ENCODE assay signal across 1 cellular context in the genomic region with DNA sequence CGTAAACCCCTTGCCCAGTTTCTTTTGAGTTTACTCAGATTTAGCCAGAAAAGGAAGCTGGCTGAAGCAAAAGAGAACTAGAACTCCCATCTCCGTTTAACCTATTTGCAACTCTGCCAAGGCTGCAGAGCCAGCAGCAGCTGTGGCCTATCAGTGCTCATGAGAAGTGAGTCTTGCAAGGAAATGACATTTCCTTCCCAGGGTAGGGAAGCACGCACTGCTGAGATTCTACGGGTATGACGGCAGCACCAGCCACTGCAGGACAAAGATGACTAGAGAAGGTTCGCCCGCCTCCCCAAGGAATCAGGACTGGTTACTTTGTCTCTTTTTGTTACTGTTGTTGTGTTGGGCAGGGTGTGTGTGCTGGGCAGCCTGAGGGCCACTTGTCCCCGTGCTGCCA.
TF ChIP-seq lines count a peak whose summit lies in the region.

No MANE protein-coding gene starts in this region.

TF ChIP-seq in H1, 55 proteins besides CTCF, POLR2A, EP300 and RAD21 (continued from another document):
- TF ChIP-seq NRF1 (IDR thresholded peaks at IDR 0.05; ENCODE audit: low read depth, low read length) = no peak
- no peak for TF ChIP-seq CHD2 (IDR thresholded peaks at IDR 0.05; ENCODE audit: low read length)
- no peak for TF ChIP-seq PHF8 (conservative IDR thresholded peaks at IDR 0.05; ENCODE audit: low read depth, low read length)
- TF ChIP-seq YY1 (IDR thresholded peaks at IDR 0.05; ENCODE audit: low read depth, low read length) = no peak
- TF ChIP-seq, protein P1, sequence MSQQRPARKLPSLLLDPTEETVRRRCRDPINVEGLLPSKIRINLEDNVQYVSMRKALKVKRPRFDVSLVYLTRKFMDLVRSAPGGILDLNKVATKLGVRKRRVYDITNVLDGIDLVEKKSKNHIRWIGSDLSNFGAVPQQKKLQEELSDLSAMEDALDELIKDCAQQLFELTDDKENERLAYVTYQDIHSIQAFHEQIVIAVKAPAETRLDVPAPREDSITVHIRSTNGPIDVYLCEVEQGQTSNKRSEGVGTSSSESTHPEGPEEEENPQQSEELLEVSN (IDR thresholded peaks at IDR 0.05) = no peak
- no peak for TF ChIP-seq CTBP2 (IDR thresholded peaks at IDR 0.05; ENCODE audit: borderline replicate concordance, insufficient read depth, insufficient read length, low read length)
- peak; percentile 38 for TF ChIP-seq ASH2L (IDR thresholded peaks at IDR 0.05; ENCODE audit: low read length)
- no peak for TF ChIP-seq MAFK (IDR thresholded peaks at IDR 0.05; ENCODE audit: low read depth, low read length)
- no peak for TF ChIP-seq SAP30 (IDR thresholded peaks at IDR 0.05; ENCODE audit: insufficient read depth, insufficient replicate concordance, low read length)
- no peak for TF ChIP-seq SUZ12 (IDR thresholded peaks at IDR 0.05; ENCODE audit: low read length)
- TF ChIP-seq RNF2 (IDR thresholded peaks at IDR 0.05; ENCODE audit: borderline replicate concordance, low read depth, low read length, missing control alignments, poor library complexity, severe bottlenecking) = no peak
- no peak for TF ChIP-seq BRCA1 (IDR thresholded peaks at IDR 0.05; ENCODE audit: low read depth, low read length)
- TF ChIP-seq TEAD4 (IDR thresholded peaks at IDR 0.05; ENCODE audit: low read depth, low read length) = no peak
- 0 out of 2 replicates have a peak, but pooled peaks have one; percentile 17 for TF ChIP-seq TAF1 (IDR thresholded peaks at IDR 0.05; ENCODE audit: low read depth, low read length)
- TF ChIP-seq, protein P2, sequence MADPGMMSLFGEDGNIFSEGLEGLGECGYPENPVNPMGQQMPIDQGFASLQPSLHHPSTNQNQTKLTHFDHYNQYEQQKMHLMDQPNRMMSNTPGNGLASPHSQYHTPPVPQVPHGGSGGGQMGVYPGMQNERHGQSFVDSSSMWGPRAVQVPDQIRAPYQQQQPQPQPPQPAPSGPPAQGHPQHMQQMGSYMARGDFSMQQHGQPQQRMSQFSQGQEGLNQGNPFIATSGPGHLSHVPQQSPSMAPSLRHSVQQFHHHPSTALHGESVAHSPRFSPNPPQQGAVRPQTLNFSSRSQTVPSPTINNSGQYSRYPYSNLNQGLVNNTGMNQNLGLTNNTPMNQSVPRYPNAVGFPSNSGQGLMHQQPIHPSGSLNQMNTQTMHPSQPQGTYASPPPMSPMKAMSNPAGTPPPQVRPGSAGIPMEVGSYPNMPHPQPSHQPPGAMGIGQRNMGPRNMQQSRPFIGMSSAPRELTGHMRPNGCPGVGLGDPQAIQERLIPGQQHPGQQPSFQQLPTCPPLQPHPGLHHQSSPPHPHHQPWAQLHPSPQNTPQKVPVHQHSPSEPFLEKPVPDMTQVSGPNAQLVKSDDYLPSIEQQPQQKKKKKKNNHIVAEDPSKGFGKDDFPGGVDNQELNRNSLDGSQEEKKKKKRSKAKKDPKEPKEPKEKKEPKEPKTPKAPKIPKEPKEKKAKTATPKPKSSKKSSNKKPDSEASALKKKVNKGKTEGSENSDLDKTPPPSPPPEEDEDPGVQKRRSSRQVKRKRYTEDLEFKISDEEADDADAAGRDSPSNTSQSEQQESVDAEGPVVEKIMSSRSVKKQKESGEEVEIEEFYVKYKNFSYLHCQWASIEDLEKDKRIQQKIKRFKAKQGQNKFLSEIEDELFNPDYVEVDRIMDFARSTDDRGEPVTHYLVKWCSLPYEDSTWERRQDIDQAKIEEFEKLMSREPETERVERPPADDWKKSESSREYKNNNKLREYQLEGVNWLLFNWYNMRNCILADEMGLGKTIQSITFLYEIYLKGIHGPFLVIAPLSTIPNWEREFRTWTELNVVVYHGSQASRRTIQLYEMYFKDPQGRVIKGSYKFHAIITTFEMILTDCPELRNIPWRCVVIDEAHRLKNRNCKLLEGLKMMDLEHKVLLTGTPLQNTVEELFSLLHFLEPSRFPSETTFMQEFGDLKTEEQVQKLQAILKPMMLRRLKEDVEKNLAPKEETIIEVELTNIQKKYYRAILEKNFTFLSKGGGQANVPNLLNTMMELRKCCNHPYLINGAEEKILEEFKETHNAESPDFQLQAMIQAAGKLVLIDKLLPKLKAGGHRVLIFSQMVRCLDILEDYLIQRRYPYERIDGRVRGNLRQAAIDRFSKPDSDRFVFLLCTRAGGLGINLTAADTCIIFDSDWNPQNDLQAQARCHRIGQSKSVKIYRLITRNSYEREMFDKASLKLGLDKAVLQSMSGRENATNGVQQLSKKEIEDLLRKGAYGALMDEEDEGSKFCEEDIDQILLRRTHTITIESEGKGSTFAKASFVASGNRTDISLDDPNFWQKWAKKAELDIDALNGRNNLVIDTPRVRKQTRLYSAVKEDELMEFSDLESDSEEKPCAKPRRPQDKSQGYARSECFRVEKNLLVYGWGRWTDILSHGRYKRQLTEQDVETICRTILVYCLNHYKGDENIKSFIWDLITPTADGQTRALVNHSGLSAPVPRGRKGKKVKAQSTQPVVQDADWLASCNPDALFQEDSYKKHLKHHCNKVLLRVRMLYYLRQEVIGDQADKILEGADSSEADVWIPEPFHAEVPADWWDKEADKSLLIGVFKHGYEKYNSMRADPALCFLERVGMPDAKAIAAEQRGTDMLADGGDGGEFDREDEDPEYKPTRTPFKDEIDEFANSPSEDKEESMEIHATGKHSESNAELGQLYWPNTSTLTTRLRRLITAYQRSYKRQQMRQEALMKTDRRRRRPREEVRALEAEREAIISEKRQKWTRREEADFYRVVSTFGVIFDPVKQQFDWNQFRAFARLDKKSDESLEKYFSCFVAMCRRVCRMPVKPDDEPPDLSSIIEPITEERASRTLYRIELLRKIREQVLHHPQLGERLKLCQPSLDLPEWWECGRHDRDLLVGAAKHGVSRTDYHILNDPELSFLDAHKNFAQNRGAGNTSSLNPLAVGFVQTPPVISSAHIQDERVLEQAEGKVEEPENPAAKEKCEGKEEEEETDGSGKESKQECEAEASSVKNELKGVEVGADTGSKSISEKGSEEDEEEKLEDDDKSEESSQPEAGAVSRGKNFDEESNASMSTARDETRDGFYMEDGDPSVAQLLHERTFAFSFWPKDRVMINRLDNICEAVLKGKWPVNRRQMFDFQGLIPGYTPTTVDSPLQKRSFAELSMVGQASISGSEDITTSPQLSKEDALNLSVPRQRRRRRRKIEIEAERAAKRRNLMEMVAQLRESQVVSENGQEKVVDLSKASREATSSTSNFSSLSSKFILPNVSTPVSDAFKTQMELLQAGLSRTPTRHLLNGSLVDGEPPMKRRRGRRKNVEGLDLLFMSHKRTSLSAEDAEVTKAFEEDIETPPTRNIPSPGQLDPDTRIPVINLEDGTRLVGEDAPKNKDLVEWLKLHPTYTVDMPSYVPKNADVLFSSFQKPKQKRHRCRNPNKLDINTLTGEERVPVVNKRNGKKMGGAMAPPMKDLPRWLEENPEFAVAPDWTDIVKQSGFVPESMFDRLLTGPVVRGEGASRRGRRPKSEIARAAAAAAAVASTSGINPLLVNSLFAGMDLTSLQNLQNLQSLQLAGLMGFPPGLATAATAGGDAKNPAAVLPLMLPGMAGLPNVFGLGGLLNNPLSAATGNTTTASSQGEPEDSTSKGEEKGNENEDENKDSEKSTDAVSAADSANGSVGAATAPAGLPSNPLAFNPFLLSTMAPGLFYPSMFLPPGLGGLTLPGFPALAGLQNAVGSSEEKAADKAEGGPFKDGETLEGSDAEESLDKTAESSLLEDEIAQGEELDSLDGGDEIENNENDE (IDR thresholded peaks at IDR 0.05; ENCODE audit: insufficient replicate concordance, low read length) = peak; percentile 35
- TF ChIP-seq GTF2F1 (IDR thresholded peaks at IDR 0.05; ENCODE audit: borderline replicate concordance, low read depth, low read length) = no peak
- no peak for TF ChIP-seq CHD1 (IDR thresholded peaks at IDR 0.05; ENCODE audit: low read depth, low read length)
- TF ChIP-seq CEBPB (IDR thresholded peaks at IDR 0.05; ENCODE audit: low read depth, low read length) = no peak
- TF ChIP-seq, protein P3, sequence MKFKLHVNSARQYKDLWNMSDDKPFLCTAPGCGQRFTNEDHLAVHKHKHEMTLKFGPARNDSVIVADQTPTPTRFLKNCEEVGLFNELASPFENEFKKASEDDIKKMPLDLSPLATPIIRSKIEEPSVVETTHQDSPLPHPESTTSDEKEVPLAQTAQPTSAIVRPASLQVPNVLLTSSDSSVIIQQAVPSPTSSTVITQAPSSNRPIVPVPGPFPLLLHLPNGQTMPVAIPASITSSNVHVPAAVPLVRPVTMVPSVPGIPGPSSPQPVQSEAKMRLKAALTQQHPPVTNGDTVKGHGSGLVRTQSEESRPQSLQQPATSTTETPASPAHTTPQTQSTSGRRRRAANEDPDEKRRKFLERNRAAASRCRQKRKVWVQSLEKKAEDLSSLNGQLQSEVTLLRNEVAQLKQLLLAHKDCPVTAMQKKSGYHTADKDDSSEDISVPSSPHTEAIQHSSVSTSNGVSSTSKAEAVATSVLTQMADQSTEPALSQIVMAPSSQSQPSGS (IDR thresholded peaks at IDR 0.05; ENCODE audit: low read length) = no peak
- no peak for TF ChIP-seq SP2 (IDR thresholded peaks at IDR 0.05; ENCODE audit: low read length)
TF ChIP-seq in H1: peak in this region for 3.
